In genomic region chr5:78602400-78602799, GRCh38 we compare ENCODE assay signal across 16 cellular contexts.
"Had no signal": no experiment of that assay in that cellular context is flagged by ENCODE, and none has a peak within 500 bp of the region (broad histone marks: within the 10 kb centered on the region; RNA-seq: fewer than 3 reads in every experiment).

No MANE protein-coding gene starts in this region.

- H3K27me3 ChIP-seq: dorsolateral prefrontal cortex, pancreas, tibial nerve had no signal

- H3K27ac ChIP-seq: dorsolateral prefrontal cortex, tibial nerve, VCaP had no signal

- H3K36me3 ChIP-seq: pancreas, tibial nerve had no signal

- ATAC-seq: esophagus mucosa; stimulated activated memory B cell treated with anti-CD40 and anti-IgM and Interleukin-4, amounts not matched to agents 10 μg/mL and 1 μg/mL and 100 μg/mL, for 72 hours; T-cell had no signal

- H3K9me3 Mint-ChIP-seq: activated naive CD4-positive, alpha-beta T cell treated with anti-CD3 and anti-CD28 coated beads, Interleukin-2, amount 10 ng/mL, durations not matched to agents 7 days and 5 days; activated T-helper 2 cell treated with anti-CD3 and anti-CD28 coated beads, Interferon-gamma antibody, Interleukin-2, Interleukin-4, amounts not matched to agents 10 μg/mL and 5 μg/mL and 100 μg/mL, durations not matched to agents 14 hours and 24 hours and 36 hours; stimulated activated memory B cell treated with anti-CD40 and anti-IgM and Interleukin-4, amounts not matched to agents 10 μg/mL and 1 μg/mL and 100 μg/mL, for 72 hours; T-cell had no signal

- H3K27ac Mint-ChIP-seq: activated naive CD4-positive, alpha-beta T cell treated with anti-CD3 and anti-CD28 coated beads, Interleukin-2, amount 10 ng/mL, durations not matched to agents 7 days and 5 days; activated T-helper 2 cell treated with anti-CD3 and anti-CD28 coated beads, Interferon-gamma antibody, Interleukin-2, Interleukin-4, amounts not matched to agents 10 μg/mL and 5 μg/mL and 100 μg/mL, durations not matched to agents 14 hours and 24 hours and 36 hours; stimulated activated memory B cell treated with anti-CD40 and anti-IgM and Interleukin-4, amounts not matched to agents 10 μg/mL and 1 μg/mL and 100 μg/mL, for 72 hours; T-cell had no signal

- H3K4me1 Mint-ChIP-seq: activated naive CD4-positive, alpha-beta T cell treated with anti-CD3 and anti-CD28 coated beads, Interleukin-2, amount 10 ng/mL, durations not matched to agents 7 days and 5 days; stimulated activated memory B cell treated with anti-CD40 and anti-IgM and Interleukin-4, amounts not matched to agents 10 μg/mL and 1 μg/mL and 100 μg/mL, for 72 hours; T-cell had no signal

- DNase-seq: activated CD4-positive, alpha-beta T cell treated with anti-CD3 and anti-CD28 coated beads for 48 hours; activated naive CD4-positive, alpha-beta T cell treated with anti-CD3 and anti-CD28 coated beads, Interleukin-2, amount 10 ng/mL, durations not matched to agents 7 days and 5 days; cerebellar nuclear complex; dorsolateral prefrontal cortex; glutamatergic neuron; left colon; mammary epithelial cell; T-cell; T1000 had no signal

- H3K4me3 Mint-ChIP-seq: activated naive CD4-positive, alpha-beta T cell treated with anti-CD3 and anti-CD28 coated beads, Interleukin-2, amount 10 ng/mL, durations not matched to agents 7 days and 5 days; stimulated activated memory B cell treated with anti-CD40 and anti-IgM and Interleukin-4, amounts not matched to agents 10 μg/mL and 1 μg/mL and 100 μg/mL, for 72 hours; T-cell had no signal

- H3K4me3 ChIP-seq: dorsolateral prefrontal cortex, pancreas, skin epidermis, tibial nerve had no signal

- H3K9me3 ChIP-seq: pancreas, tibial nerve had no signal

- H3K36me3 Mint-ChIP-seq: activated naive CD4-positive, alpha-beta T cell treated with anti-CD3 and anti-CD28 coated beads, Interleukin-2, amount 10 ng/mL, durations not matched to agents 7 days and 5 days; T-cell had no signal

- H3K27me3 Mint-ChIP-seq: activated naive CD4-positive, alpha-beta T cell treated with anti-CD3 and anti-CD28 coated beads, Interleukin-2, amount 10 ng/mL, durations not matched to agents 7 days and 5 days; stimulated activated memory B cell treated with anti-CD40 and anti-IgM and Interleukin-4, amounts not matched to agents 10 μg/mL and 1 μg/mL and 100 μg/mL, for 72 hours had no signal
